1 cellular context compared by ENCODE assay signal in the genomic region with DNA sequence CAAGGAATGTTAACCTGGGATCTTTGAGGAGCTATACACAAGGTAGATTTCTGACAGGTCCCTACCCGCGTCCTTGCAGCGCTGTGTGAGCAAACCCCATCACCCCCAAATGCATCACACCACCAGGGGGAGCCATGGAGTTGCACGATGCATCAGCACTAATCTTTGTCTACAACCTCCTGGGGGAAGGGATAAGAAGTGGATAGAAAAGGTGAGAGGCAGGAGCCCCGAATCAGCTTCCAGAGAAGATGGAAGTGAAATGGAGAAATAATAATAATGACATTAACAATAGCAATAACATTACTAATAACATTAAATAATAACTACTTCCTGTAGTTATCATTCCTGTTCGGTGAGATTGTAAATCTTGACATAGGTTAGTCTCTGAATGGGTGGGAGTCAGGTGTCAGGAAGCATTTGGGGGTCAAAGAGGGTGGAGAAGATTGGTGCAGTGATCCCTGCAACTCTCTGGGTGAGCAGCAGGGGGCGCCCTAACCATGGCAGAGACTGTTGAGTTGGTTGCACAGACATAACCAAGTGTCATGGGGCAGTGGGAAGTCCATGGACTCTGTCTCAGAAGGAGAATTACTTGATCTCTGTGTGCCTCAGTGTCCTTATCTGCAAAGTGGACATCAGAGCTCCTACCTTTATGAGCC.
TF ChIP-seq lines count a peak whose summit lies in the region.

No MANE protein-coding gene starts in this region.

TF ChIP-seq in GM23338, 12 proteins besides CTCF, POLR2A, EP300 and RAD21 (continued from another document):
- TF ChIP-seq, protein P1, sequence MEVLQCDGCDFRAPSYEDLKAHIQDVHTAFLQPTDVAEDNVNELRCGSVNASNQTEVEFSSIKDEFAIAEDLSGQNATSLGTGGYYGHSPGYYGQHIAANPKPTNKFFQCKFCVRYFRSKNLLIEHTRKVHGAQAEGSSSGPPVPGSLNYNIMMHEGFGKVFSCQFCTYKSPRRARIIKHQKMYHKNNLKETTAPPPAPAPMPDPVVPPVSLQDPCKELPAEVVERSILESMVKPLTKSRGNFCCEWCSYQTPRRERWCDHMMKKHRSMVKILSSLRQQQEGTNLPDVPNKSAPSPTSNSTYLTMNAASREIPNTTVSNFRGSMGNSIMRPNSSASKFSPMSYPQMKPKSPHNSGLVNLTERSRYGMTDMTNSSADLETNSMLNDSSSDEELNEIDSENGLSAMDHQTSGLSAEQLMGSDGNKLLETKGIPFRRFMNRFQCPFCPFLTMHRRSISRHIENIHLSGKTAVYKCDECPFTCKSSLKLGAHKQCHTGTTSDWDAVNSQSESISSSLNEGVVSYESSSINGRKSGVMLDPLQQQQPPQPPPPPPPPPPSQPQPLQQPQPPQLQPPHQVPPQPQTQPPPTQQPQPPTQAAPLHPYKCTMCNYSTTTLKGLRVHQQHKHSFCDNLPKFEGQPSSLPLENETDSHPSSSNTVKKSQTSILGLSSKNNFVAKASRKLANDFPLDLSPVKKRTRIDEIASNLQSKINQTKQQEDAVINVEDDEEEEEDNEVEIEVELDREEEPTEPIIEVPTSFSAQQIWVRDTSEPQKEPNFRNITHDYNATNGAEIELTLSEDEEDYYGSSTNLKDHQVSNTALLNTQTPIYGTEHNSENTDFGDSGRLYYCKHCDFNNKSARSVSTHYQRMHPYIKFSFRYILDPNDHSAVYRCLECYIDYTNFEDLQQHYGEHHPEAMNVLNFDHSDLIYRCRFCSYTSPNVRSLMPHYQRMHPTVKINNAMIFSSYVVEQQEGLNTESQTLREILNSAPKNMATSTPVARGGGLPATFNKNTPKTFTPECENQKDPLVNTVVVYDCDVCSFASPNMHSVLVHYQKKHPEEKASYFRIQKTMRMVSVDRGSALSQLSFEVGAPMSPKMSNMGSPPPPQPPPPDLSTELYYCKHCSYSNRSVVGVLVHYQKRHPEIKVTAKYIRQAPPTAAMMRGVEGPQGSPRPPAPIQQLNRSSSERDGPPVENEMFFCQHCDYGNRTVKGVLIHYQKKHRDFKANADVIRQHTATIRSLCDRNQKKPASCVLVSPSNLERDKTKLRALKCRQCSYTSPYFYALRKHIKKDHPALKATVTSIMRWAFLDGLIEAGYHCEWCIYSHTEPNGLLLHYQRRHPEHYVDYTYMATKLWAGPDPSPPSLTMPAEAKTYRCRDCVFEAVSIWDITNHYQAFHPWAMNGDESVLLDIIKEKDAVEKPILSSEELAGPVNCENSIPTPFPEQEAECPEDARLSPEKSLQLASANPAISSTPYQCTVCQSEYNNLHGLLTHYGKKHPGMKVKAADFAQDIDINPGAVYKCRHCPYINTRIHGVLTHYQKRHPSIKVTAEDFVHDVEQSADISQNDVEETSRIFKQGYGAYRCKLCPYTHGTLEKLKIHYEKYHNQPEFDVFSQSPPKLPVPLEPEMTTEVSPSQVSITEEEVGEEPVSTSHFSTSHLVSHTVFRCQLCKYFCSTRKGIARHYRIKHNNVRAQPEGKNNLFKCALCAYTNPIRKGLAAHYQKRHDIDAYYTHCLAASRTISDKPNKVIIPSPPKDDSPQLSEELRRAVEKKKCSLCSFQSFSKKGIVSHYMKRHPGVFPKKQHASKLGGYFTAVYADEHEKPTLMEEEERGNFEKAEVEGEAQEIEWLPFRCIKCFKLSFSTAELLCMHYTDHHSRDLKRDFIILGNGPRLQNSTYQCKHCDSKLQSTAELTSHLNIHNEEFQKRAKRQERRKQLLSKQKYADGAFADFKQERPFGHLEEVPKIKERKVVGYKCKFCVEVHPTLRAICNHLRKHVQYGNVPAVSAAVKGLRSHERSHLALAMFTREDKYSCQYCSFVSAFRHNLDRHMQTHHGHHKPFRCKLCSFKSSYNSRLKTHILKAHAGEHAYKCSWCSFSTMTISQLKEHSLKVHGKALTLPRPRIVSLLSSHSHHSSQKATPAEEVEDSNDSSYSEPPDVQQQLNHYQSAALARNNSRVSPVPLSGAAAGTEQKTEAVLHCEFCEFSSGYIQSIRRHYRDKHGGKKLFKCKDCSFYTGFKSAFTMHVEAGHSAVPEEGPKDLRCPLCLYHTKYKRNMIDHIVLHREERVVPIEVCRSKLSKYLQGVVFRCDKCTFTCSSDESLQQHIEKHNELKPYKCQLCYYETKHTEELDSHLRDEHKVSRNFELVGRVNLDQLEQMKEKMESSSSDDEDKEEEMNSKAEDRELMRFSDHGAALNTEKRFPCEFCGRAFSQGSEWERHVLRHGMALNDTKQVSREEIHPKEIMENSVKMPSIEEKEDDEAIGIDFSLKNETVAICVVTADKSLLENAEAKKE (CRISPR knock-in tag; IDR thresholded peaks at IDR 0.05): no peak
- TF ChIP-seq ZNF331 (CRISPR knock-in tag; IDR thresholded peaks at IDR 0.05; ENCODE audit: low read depth): no peak
- TF ChIP-seq, protein P2, sequence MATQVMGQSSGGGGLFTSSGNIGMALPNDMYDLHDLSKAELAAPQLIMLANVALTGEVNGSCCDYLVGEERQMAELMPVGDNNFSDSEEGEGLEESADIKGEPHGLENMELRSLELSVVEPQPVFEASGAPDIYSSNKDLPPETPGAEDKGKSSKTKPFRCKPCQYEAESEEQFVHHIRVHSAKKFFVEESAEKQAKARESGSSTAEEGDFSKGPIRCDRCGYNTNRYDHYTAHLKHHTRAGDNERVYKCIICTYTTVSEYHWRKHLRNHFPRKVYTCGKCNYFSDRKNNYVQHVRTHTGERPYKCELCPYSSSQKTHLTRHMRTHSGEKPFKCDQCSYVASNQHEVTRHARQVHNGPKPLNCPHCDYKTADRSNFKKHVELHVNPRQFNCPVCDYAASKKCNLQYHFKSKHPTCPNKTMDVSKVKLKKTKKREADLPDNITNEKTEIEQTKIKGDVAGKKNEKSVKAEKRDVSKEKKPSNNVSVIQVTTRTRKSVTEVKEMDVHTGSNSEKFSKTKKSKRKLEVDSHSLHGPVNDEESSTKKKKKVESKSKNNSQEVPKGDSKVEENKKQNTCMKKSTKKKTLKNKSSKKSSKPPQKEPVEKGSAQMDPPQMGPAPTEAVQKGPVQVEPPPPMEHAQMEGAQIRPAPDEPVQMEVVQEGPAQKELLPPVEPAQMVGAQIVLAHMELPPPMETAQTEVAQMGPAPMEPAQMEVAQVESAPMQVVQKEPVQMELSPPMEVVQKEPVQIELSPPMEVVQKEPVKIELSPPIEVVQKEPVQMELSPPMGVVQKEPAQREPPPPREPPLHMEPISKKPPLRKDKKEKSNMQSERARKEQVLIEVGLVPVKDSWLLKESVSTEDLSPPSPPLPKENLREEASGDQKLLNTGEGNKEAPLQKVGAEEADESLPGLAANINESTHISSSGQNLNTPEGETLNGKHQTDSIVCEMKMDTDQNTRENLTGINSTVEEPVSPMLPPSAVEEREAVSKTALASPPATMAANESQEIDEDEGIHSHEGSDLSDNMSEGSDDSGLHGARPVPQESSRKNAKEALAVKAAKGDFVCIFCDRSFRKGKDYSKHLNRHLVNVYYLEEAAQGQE (IDR thresholded peaks at IDR 0.05; ENCODE audit: unreplicated experiment): no peak
- TF ChIP-seq NANOG (IDR thresholded peaks at IDR 0.05; ENCODE audit: borderline replicate concordance): no peak; the same call in 1 of the 2 replicates
- TF ChIP-seq CREB1 (CRISPR knock-in tag; IDR thresholded peaks at IDR 0.05; ENCODE audit: low read depth): no peak; the same call in 1 of the 2 replicates
- TF ChIP-seq, protein P3, sequence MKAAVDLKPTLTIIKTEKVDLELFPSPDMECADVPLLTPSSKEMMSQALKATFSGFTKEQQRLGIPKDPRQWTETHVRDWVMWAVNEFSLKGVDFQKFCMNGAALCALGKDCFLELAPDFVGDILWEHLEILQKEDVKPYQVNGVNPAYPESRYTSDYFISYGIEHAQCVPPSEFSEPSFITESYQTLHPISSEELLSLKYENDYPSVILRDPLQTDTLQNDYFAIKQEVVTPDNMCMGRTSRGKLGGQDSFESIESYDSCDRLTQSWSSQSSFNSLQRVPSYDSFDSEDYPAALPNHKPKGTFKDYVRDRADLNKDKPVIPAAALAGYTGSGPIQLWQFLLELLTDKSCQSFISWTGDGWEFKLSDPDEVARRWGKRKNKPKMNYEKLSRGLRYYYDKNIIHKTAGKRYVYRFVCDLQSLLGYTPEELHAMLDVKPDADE (IDR thresholded peaks at IDR 0.05): no peak
